Comparison of ENCODE assay signal across 23 cellular contexts in the genomic region with DNA sequence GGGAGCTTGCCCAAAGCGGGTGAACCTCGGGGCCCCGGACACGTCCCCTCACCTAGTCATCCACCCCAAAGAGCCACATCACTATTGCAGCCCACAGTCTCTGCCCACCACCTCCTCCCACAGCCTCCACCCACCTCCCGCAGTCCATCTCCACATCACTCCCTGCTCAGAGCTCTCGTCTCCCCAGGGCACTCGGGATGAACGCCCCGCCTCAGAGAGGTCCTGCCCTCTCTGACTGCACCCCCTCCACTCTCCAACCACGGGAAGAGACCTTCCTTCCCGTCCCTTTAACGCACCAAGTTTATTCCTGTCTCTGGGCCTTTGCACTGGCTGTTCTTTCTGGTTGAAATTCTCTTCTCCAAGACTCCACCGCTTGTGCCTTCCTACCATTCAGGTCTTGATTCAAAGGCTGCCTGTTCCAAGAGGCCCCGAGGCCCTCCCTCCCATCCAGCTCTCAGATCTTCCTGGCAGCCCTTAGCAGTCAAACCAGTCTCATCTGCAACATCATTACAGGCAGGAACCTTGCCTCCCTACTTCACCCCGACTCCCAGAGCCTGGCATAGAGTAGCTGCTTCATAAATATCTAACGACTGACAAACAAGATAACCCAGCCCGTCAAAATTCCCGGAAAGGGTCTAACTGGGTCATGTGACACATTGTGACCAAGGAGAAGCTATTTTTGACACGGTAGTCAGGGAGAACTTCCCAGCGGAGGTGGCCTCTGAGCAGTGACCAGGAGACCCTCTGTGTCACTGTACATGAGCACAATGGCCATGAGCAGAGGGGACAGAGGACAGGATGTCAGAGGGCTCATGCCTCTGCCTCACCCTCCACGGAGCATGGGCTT. TPM values are rescaled to one million over a fixed set of nuclear protein-coding genes. Genes with fewer than 3 reads are reported as not detected.
"Had no signal": no experiment of that assay in that cellular context is flagged by ENCODE, and none has a peak within 500 bp of the region (broad histone marks: within the 10 kb centered on the region; RNA-seq: fewer than 3 reads in every experiment).

No MANE protein-coding gene starts in this region.

- H3K4me1 Mint-ChIP-seq: activated B cell treated with CpG ODN at 0.5 μM for 24 hours; activated CD4-positive, alpha-beta T cell treated with anti-CD3 and anti-CD28 coated beads, Interleukin-2, amount 10 ng/mL, durations not matched to agents 24 days and 14 days; stimulated activated naive CD8-positive, alpha-beta T cell treated with anti-CD3 and anti-CD28 coated beads, Interleukin-15, amount 100 ng/mL, for 72 hours had no signal

- H3K36me3 Mint-ChIP-seq: activated naive CD8-positive, alpha-beta T cell had no signal

- DNase-seq: activated B cell treated with CpG ODN at 0.5 μM for 24 hours; activated CD4-positive, alpha-beta T cell treated with anti-CD3 and anti-CD28 coated beads, Interleukin-2, amount 10 ng/mL, durations not matched to agents 24 days and 14 days; activated CD8-positive, alpha-beta memory T cell treated with anti-CD3 and anti-CD28 coated beads, Interleukin-2, amount 50 U/mL, for 4 hours; activated CD8-positive, alpha-beta T cell treated with anti-CD3 and anti-CD28 coated beads, Interleukin-2, amount 10 ng/mL, durations not matched to agents 7 days and 5 days; activated gamma-delta T cell treated with Interleukin-2 at 50 U/mL for 16 hours; activated T-cell treated with anti-CD3 and anti-CD28 coated beads, Interleukin-2, amount 50 U/mL, for 72 hours; amygdala; brain microvascular endothelial cell; effector memory CD4-positive, alpha-beta T cell; mesendoderm; nephron progenitor cell; psoas muscle; sigmoid colon; spleen; stimulated activated naive CD8-positive, alpha-beta T cell treated with anti-CD3 and anti-CD28 coated beads, Interleukin-15, amount 100 ng/mL, for 72 hours; T-helper 17 cell had no signal

- H3K27ac ChIP-seq: brain microvascular endothelial cell, epithelial cell of prostate, gastroesophageal sphincter, psoas muscle, sigmoid colon, spleen, thoracic aorta had no signal

- H3K4me3 Mint-ChIP-seq: activated B cell treated with CpG ODN at 0.5 μM for 24 hours; activated CD4-positive, alpha-beta T cell treated with anti-CD3 and anti-CD28 coated beads, Interleukin-2, amount 10 ng/mL, durations not matched to agents 24 days and 14 days; activated CD8-positive, alpha-beta T cell treated with anti-CD3 and anti-CD28 coated beads, Interleukin-2, amount 10 ng/mL, durations not matched to agents 7 days and 5 days; activated naive CD8-positive, alpha-beta T cell; activated T-cell treated with anti-CD3 and anti-CD28 coated beads, Interleukin-2, amount 50 U/mL, for 72 hours; nephron progenitor cell; stimulated activated naive CD8-positive, alpha-beta T cell treated with anti-CD3 and anti-CD28 coated beads, Interleukin-15, amount 100 ng/mL, for 72 hours; T-helper 17 cell had no signal

- H3K9me3 ChIP-seq: gastroesophageal sphincter, psoas muscle, sigmoid colon, spleen, thoracic aorta had no signal

- H3K4me1 ChIP-seq: gastroesophageal sphincter, psoas muscle, sigmoid colon, spleen had no signal

- ATAC-seq: activated CD8-positive, alpha-beta T cell treated with anti-CD3 and anti-CD28 coated beads, Interleukin-2, amount 10 ng/mL, durations not matched to agents 7 days and 5 days; activated T-cell treated with anti-CD3 and anti-CD28 coated beads, Interleukin-2, amount 50 U/mL, for 72 hours; gastroesophageal sphincter; psoas muscle; stimulated activated naive CD8-positive, alpha-beta T cell treated with anti-CD3 and anti-CD28 coated beads, Interleukin-15, amount 100 ng/mL, for 72 hours; T-helper 17 cell had no signal

- H3K27ac Mint-ChIP-seq: activated B cell treated with CpG ODN at 0.5 μM for 24 hours; activated CD4-positive, alpha-beta T cell treated with anti-CD3 and anti-CD28 coated beads, Interleukin-2, amount 10 ng/mL, durations not matched to agents 24 days and 14 days; activated CD8-positive, alpha-beta T cell treated with anti-CD3 and anti-CD28 coated beads, Interleukin-2, amount 10 ng/mL, durations not matched to agents 7 days and 5 days; activated naive CD8-positive, alpha-beta T cell; activated T-cell treated with anti-CD3 and anti-CD28 coated beads, Interleukin-2, amount 50 U/mL, for 72 hours; T-helper 17 cell had no signal

- H3K36me3 ChIP-seq: brain microvascular endothelial cell, gastroesophageal sphincter, sigmoid colon, spleen, thoracic aorta had no signal

- H3K4me3 ChIP-seq: gastroesophageal sphincter, psoas muscle, sigmoid colon, spleen, thoracic aorta had no signal

- H3K9me3 Mint-ChIP-seq: activated B cell treated with CpG ODN at 0.5 μM for 24 hours; activated CD4-positive, alpha-beta T cell treated with anti-CD3 and anti-CD28 coated beads, Interleukin-2, amount 10 ng/mL, durations not matched to agents 24 days and 14 days; activated T-cell treated with anti-CD3 and anti-CD28 coated beads, Interleukin-2, amount 50 U/mL, for 72 hours; nephron progenitor cell; stimulated activated naive CD8-positive, alpha-beta T cell treated with anti-CD3 and anti-CD28 coated beads, Interleukin-15, amount 100 ng/mL, for 72 hours had no signal

RNA-seq across cellular contexts. Expression of gene KCNJ4, which starts 11.1 kb away (rescaled TPM):
- total RNA-seq: activated B cell treated with CpG ODN at 0.5 μM for 24 hours; activated CD4-positive, alpha-beta T cell treated with anti-CD3 and anti-CD28 coated beads, Interleukin-2, amount 10 ng/mL, durations not matched to agents 24 days and 14 days; activated CD8-positive, alpha-beta T cell treated with anti-CD3 and anti-CD28 coated beads, Interleukin-2, amount 10 ng/mL, durations not matched to agents 7 days and 5 days; activated T-cell treated with anti-CD3 and anti-CD28 coated beads, Interleukin-2, amount 50 U/mL, for 72 hours; gastroesophageal sphincter; kidney epithelial cell; psoas muscle; sigmoid colon; spleen; T-helper 17 cell; thoracic aorta; urinary bladder had no signal
- polyA plus RNA-seq: liver, spleen, urinary bladder had no signal

RNA-seq across cellular contexts. Expression of gene KDELR3, which starts 24.0 kb away (rescaled TPM):
- total RNA-seq: activated B cell treated with CpG ODN at 0.5 μM for 24 hours, T-helper 17 cell had no signal
